ENCODE assay signal across 1 cellular context in genomic region chr15:39616731-39617455, GRCh38.
A peak's percentile ranks its signal among the peaks of the same experiment; 100 is the strongest.
TF ChIP-seq lines count a peak whose summit lies in the region.

No MANE protein-coding gene starts in this region.

TF ChIP-seq in endothelial cell of umbilical vein, 7 proteins besides CTCF, POLR2A, EP300 and RAD21:
- TF ChIP-seq JUN (IDR thresholded peaks at IDR 0.05; ENCODE audit: borderline replicate concordance, insufficient read depth, insufficient read length, low read depth) (peak; percentile 64), MYC (IDR thresholded peaks at IDR 0.05; ENCODE audit: low read depth, low read length) (no peak), FOS (IDR thresholded peaks at IDR 0.05; ENCODE audit: borderline replicate concordance, insufficient read depth, low read length) (peak; percentile 63)
